In genomic region chr20:49916146-49917002, GRCh38 we compare ENCODE assay signal across 1 cellular context.
A peak's percentile ranks its signal among the peaks of the same experiment; 100 is the strongest.
TF ChIP-seq lines count a peak whose summit lies in the region.

No MANE protein-coding gene starts in this region.

TF ChIP-seq in HepG2, 621 proteins besides CTCF, POLR2A, EP300 and RAD21 (continued from another document and continues in another):
- TF ChIP-seq MLX (CRISPR knock-in tag; IDR thresholded peaks at IDR 0.05): peak; percentile 94
- TF ChIP-seq EEA1 (CRISPR knock-in tag; IDR thresholded peaks at IDR 0.05; ENCODE audit: borderline replicate concordance): no peak
- TF ChIP-seq RFX1 (IDR thresholded peaks at IDR 0.05): peak; percentile 96
- TF ChIP-seq PBX3 (CRISPR knock-in tag; IDR thresholded peaks at IDR 0.05; ENCODE audit: borderline replicate concordance): no peak
- TF ChIP-seq PHF20 (CRISPR knock-in tag; IDR thresholded peaks at IDR 0.05): peak; percentile 66
- no peak for TF ChIP-seq ZNF468 (CRISPR knock-in tag; IDR thresholded peaks at IDR 0.05)
- TF ChIP-seq MEF2D (CRISPR knock-in tag; IDR thresholded peaks at IDR 0.05): no peak; the same call in 1 of the 2 replicates
- no peak for TF ChIP-seq HOXA9 (CRISPR knock-in tag; IDR thresholded peaks at IDR 0.05; ENCODE audit: borderline replicate concordance)
- TF ChIP-seq E2F1 (CRISPR knock-in tag; IDR thresholded peaks at IDR 0.05): no peak
- TF ChIP-seq ZNF335 (CRISPR knock-in tag; IDR thresholded peaks at IDR 0.05): peak; percentile 47; the same call in 1 of the 2 replicates
- no peak for TF ChIP-seq ZNF563 (CRISPR knock-in tag; IDR thresholded peaks at IDR 0.05)
- TF ChIP-seq RNF2 (conservative IDR thresholded peaks at IDR 0.05; ENCODE audit: low read depth): no peak
- no peak for TF ChIP-seq NFE2 (CRISPR knock-in tag; IDR thresholded peaks at IDR 0.05)
- peak; percentile 95 for TF ChIP-seq HDAC6 (IDR thresholded peaks at IDR 0.05; ENCODE audit: low read depth, low read length)
- no peak for TF ChIP-seq EHMT2 (IDR thresholded peaks at IDR 0.05; ENCODE audit: borderline replicate concordance, low read depth, low read length)
- no peak for TF ChIP-seq ZMAT5 (CRISPR knock-in tag; IDR thresholded peaks at IDR 0.05; ENCODE audit: borderline replicate concordance, low read depth)
- TF ChIP-seq ZMYM4 (CRISPR knock-in tag; IDR thresholded peaks at IDR 0.05): peak; percentile 36; the same call in 1 of the 2 replicates
- peak; percentile 99 for TF ChIP-seq SAP130 (CRISPR knock-in tag; IDR thresholded peaks at IDR 0.05; ENCODE audit: low read depth)
- no peak for TF ChIP-seq ZNF333 (CRISPR knock-in tag; IDR thresholded peaks at IDR 0.05; ENCODE audit: borderline replicate concordance)
- peak; percentile 72; the same call in 1 of the 2 replicates for TF ChIP-seq ZBTB3 (CRISPR knock-in tag; IDR thresholded peaks at IDR 0.05; ENCODE audit: borderline replicate concordance, low read depth)
- TF ChIP-seq FOXJ3 (CRISPR knock-in tag; IDR thresholded peaks at IDR 0.05; ENCODE audit: borderline replicate concordance): peak; percentile 99
- TF ChIP-seq ZNF274 (CRISPR knock-in tag; IDR thresholded peaks at IDR 0.05): no peak
- TF ChIP-seq YY1 (IDR thresholded peaks at IDR 0.05; ENCODE audit: insufficient read depth, insufficient replicate concordance, low read depth, low read length): no peak
- TF ChIP-seq MTERF4 (CRISPR knock-in tag; IDR thresholded peaks at IDR 0.05): no peak; the same call in 1 of the 2 replicates
- peak; percentile 95 for TF ChIP-seq RBM22 (optimal IDR thresholded peaks at IDR 0.05; ENCODE audit: low read length)
- TF ChIP-seq ZNF816 (CRISPR knock-in tag; IDR thresholded peaks at IDR 0.05; ENCODE audit: borderline replicate concordance): no peak
- TF ChIP-seq FLYWCH1 (CRISPR knock-in tag; IDR thresholded peaks at IDR 0.05): 0 out of 2 replicates have a peak, but pooled peaks have one; percentile 73
- 0 out of 2 replicates have a peak, but pooled peaks have one; percentile 2 for TF ChIP-seq HIC2 (CRISPR knock-in tag; IDR thresholded peaks at IDR 0.05; ENCODE audit: low read depth)
- peak; percentile 53 to 64; a peak in 3 of 4 replicates for TF ChIP-seq MAFK (conservative IDR thresholded peaks at IDR 0.05 in 1 of 2, IDR thresholded peaks at IDR 0.05 in 1 of 2; ENCODE audit: low read length in 2 of 2)
- no peak for TF ChIP-seq ZNF30 (CRISPR knock-in tag; IDR thresholded peaks at IDR 0.05)
- peak; percentile 75; the same call in 1 of the 2 replicates for TF ChIP-seq CBFB (CRISPR knock-in tag; IDR thresholded peaks at IDR 0.05)
- 0 out of 2 replicates have a peak, but pooled peaks have one; percentile 26 for TF ChIP-seq PLSCR1 (CRISPR knock-in tag; IDR thresholded peaks at IDR 0.05; ENCODE audit: borderline replicate concordance)
- peak; percentile 79 for TF ChIP-seq HOXD1 (CRISPR knock-in tag; IDR thresholded peaks at IDR 0.05)
- TF ChIP-seq SRSF4 (IDR thresholded peaks at IDR 0.05; ENCODE audit: low read depth, low read length, poor library complexity, severe bottlenecking): no peak
- no peak for TF ChIP-seq HCFC1 (IDR thresholded peaks at IDR 0.05; ENCODE audit: low read depth, low read length)
- TF ChIP-seq NCOA5 (CRISPR knock-in tag; IDR thresholded peaks at IDR 0.05): no peak
- peak; percentile 72; the same call in 1 of the 2 replicates for TF ChIP-seq SAFB2 (CRISPR knock-in tag; IDR thresholded peaks at IDR 0.05; ENCODE audit: borderline replicate concordance, low read depth)
- TF ChIP-seq ELF3 (CRISPR knock-in tag; IDR thresholded peaks at IDR 0.05): peak; percentile 87
- peak; percentile 16 for TF ChIP-seq PTBP1 (IDR thresholded peaks at IDR 0.05; ENCODE audit: low read depth, low read length, poor library complexity, severe bottlenecking)
- TF ChIP-seq CCAR2 (optimal IDR thresholded peaks at IDR 0.05; ENCODE audit: low read depth, low read length): peak; percentile 39
- no peak for TF ChIP-seq ELF4 (CRISPR knock-in tag; IDR thresholded peaks at IDR 0.05; ENCODE audit: borderline replicate concordance)
- TF ChIP-seq ZNF761 (CRISPR knock-in tag; conservative IDR thresholded peaks at IDR 0.05): peak; percentile 97
- no peak for TF ChIP-seq ZNF569 (CRISPR knock-in tag; IDR thresholded peaks at IDR 0.05; ENCODE audit: borderline replicate concordance)
- TF ChIP-seq ATF7-NPFF (CRISPR knock-in tag; IDR thresholded peaks at IDR 0.05; ENCODE audit: low read depth): no peak
- peak; percentile 81 for TF ChIP-seq ZBTB25 (CRISPR knock-in tag; IDR thresholded peaks at IDR 0.05)
- TF ChIP-seq TGIF2 (CRISPR knock-in tag; IDR thresholded peaks at IDR 0.05): peak; percentile 93
- TF ChIP-seq ZNF766 (CRISPR knock-in tag; IDR thresholded peaks at IDR 0.05; ENCODE audit: borderline replicate concordance): no peak
- TF ChIP-seq ZNF362 (CRISPR knock-in tag; IDR thresholded peaks at IDR 0.05; ENCODE audit: borderline replicate concordance): peak; percentile 56
- TF ChIP-seq ZNF20 (CRISPR knock-in tag; IDR thresholded peaks at IDR 0.05): no peak
- TF ChIP-seq PRDM10 (CRISPR knock-in tag; IDR thresholded peaks at IDR 0.05; ENCODE audit: low read depth): peak; percentile 57; the same call in 1 of the 2 replicates
- peak; percentile 93 for TF ChIP-seq FOXP1 (IDR thresholded peaks at IDR 0.05)
- TF ChIP-seq FOXP1 (CRISPR knock-in tag; IDR thresholded peaks at IDR 0.05): peak; percentile 99
- peak; percentile 73; the same call in 1 of the 2 replicates for TF ChIP-seq ZNF292 (CRISPR knock-in tag; IDR thresholded peaks at IDR 0.05; ENCODE audit: borderline replicate concordance, low read depth)
- no peak for TF ChIP-seq POGZ (CRISPR knock-in tag; IDR thresholded peaks at IDR 0.05)
- no peak for TF ChIP-seq ATM (IDR thresholded peaks at IDR 0.05; ENCODE audit: borderline replicate concordance)
- TF ChIP-seq IRF1 (CRISPR knock-in tag; IDR thresholded peaks at IDR 0.05; ENCODE audit: low read depth): no peak; the same call in 1 of the 2 replicates
- no peak for TF ChIP-seq ZSCAN12 (CRISPR knock-in tag; IDR thresholded peaks at IDR 0.05)
- no peak; the same call in 1 of the 2 replicates for TF ChIP-seq SALL2 (CRISPR knock-in tag; IDR thresholded peaks at IDR 0.05)
- TF ChIP-seq ZFP36 (IDR thresholded peaks at IDR 0.05; ENCODE audit: borderline replicate concordance, low read depth, low read length, partially characterized antibody): no peak
